Comparison of ENCODE assay signal across 8 cellular contexts in genomic region chr1:58815069-58815679, GRCh38. TPM values are rescaled to one million over a fixed set of nuclear protein-coding genes. Genes with fewer than 3 reads are reported as not detected.
DNase-seq lines count a peak whose midpoint lies in the region; ATAC-seq lines count a peak whose summit lies in the region.

No MANE protein-coding gene starts in this region.

- H3K4me3 ChIP-seq in skeletal muscle tissue (ENCODE audit: low read length in 3 of 3), result peak overlapping the region; percentile 68 to 88 (median 88)

- no peaks in the 10 kb centered on the region for H3K27me3 ChIP-seq in skeletal muscle tissue (ENCODE audit: control insufficient read depth in 3 of 3, insufficient read depth in 3 of 3, low read length in 3 of 3)

- peak overlapping the region; percentile 90 for H3K27ac Mint-ChIP-seq in T-helper 1 cell treated with Interleukin-12 subunit alpha and Interleukin-12 subunit beta and Interleukin-4 antibody, amounts not matched to agents 30 μg/mL and 1 μg/mL, for 36 hours

- no peaks in the 10 kb centered on the region for H3K36me3 ChIP-seq in skeletal muscle tissue (ENCODE audit: control insufficient read depth in 3 of 3, insufficient read depth in 3 of 3, low read length in 3 of 3)

- peak overlapping the region; percentile 89 for H3K27ac ChIP-seq in skeletal muscle tissue (ENCODE audit: low read depth, low read length)

- H3K4me1 Mint-ChIP-seq in T-helper 1 cell treated with Interleukin-12 subunit alpha and Interleukin-12 subunit beta and Interleukin-4 antibody, amounts not matched to agents 30 μg/mL and 1 μg/mL, for 36 hours (ENCODE audit: low read depth), result peaks cover 48% of the 10 kb centered on the region

- peak overlapping the region; percentile 82 to 93 (median 85) for H3K9ac ChIP-seq in skeletal muscle tissue (ENCODE audit: low read depth in 1 of 3, low read length in 3 of 3)

- DNase-seq in CD1c-positive myeloid dendritic cell (ENCODE audit: extremely low spot score) (peak; percentile 92), T47D (ENCODE audit: low read depth in 1 of 2, low spot score in 1 of 2) (peak; percentile 47 to 97), iPS-NIHi11 (ENCODE audit: low spot score) (peak; percentile 74), middle frontal gyrus (ENCODE audit: extremely low spot score, low spot score) (no peak)

- H3K9me3 ChIP-seq in skeletal muscle tissue (ENCODE audit: control insufficient read depth in 3 of 3, low read length in 3 of 3), result no peaks in the 10 kb centered on the region

- H3K4me1 ChIP-seq in skeletal muscle tissue (ENCODE audit: control insufficient read depth in 3 of 3, insufficient read depth in 3 of 3, low read length in 3 of 3), result peaks cover 18 to 26% (median 21%) of the 10 kb centered on the region in 3 donors

- peak overlapping the region; percentile 84 for H3K4me3 Mint-ChIP-seq in T-helper 1 cell treated with Interleukin-12 subunit alpha and Interleukin-12 subunit beta and Interleukin-4 antibody, amounts not matched to agents 30 μg/mL and 1 μg/mL, for 36 hours

- H3K9me3 Mint-ChIP-seq in T-helper 1 cell treated with Interleukin-12 subunit alpha and Interleukin-12 subunit beta and Interleukin-4 antibody, amounts not matched to agents 30 μg/mL and 1 μg/mL, for 36 hours, result no peaks in the 10 kb centered on the region

- peak; percentile 64 for ATAC-seq in GM19452 (IDR thresholded peaks at IDR 0.05; ENCODE audit: unreplicated experiment)
- peak; percentile 40 for ATAC-seq in HG03520 (IDR thresholded peaks at IDR 0.05; ENCODE audit: unreplicated experiment)

- in situ Hi-C loops in T47D (cut with HindIII; ENCODE audit: low pct_unique_long_range_greater_than_20kb, low sequenced_read_pairs), result no loop called here

- peaks cover 3% of the 10 kb centered on the region for H3K27me3 Mint-ChIP-seq in T-helper 1 cell treated with Interleukin-12 subunit alpha and Interleukin-12 subunit beta and Interleukin-4 antibody, amounts not matched to agents 30 μg/mL and 1 μg/mL, for 36 hours (ENCODE audit: low read depth)

- H3K36me3 Mint-ChIP-seq in T-helper 1 cell treated with Interleukin-12 subunit alpha and Interleukin-12 subunit beta and Interleukin-4 antibody, amounts not matched to agents 30 μg/mL and 1 μg/mL, for 36 hours (ENCODE audit: low read depth), result peaks cover 11% of the 10 kb centered on the region

RNA-seq across cellular contexts. Expression of gene JUN, which starts 31.3 kb away (rescaled TPM):
- 103 TPM for total RNA-seq in skeletal muscle tissue
